Comparison of ENCODE assay signal across 8 cellular contexts in the genomic region with DNA sequence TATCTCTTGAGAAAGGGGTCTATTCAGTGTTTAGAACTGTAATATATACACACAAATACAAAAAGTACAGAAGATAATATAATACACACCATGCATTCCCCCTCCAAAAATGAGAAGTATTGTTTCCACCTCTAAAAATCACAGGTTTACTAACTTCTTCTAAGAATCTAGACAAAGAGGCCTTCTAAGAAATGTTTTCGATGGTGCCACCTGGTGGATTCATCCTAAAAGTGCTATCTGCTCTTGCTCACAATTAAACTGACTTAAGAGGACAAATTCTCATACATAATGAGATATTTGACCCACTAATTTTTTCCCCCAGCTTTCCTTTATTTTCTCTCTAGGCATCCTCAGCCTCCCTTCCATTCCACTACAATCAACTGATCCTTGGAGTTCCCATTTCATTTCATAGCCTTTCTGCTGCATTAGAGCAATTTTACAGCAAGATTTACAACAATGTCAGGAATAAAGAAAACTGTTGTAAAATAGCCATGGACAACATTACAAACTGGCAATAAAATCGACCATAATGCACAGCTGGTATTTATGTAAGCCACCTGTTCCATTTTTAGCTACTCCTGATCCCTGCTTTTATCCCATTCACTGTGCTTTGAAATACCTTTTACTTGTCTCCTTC.
A peak's percentile ranks its signal among the peaks of the same experiment; 100 is the strongest.
DNase-seq lines count a peak whose midpoint lies in the region; ATAC-seq and TF ChIP-seq lines count a peak whose summit lies in the region.

No MANE protein-coding gene starts in this region.

- TF ChIP-seq CTCF in VCaP (conservative IDR thresholded peaks at IDR 0.05) (peak; percentile 89), fibroblast of the aortic adventitia (IDR thresholded peaks at IDR 0.05; ENCODE audit: insufficient read depth, low read length) (peak; percentile 69)

- H3K4me1 Mint-ChIP-seq in activated T-helper 2 cell treated with anti-CD3 and anti-CD28 coated beads, Interferon-gamma antibody, Interleukin-2, Interleukin-4, amounts not matched to agents 10 μg/mL and 5 μg/mL and 100 μg/mL, durations not matched to agents 14 hours and 24 hours and 36 hours (ENCODE audit: low read depth): no peaks in the 10 kb centered on the region

- no peak overlapping the region for H3K4me3 Mint-ChIP-seq in activated T-helper 2 cell treated with anti-CD3 and anti-CD28 coated beads, Interferon-gamma antibody, Interleukin-2, Interleukin-4, amounts not matched to agents 10 μg/mL and 5 μg/mL and 100 μg/mL, durations not matched to agents 14 hours and 24 hours and 36 hours (ENCODE audit: low read depth)

- no peaks in the 10 kb centered on the region for H3K9me3 Mint-ChIP-seq in activated T-helper 2 cell treated with anti-CD3 and anti-CD28 coated beads, Interferon-gamma antibody, Interleukin-2, Interleukin-4, amounts not matched to agents 10 μg/mL and 5 μg/mL and 100 μg/mL, durations not matched to agents 14 hours and 24 hours and 36 hours

- DNase-seq in AG08396 (ENCODE audit: low spot score) (peak; percentile 53), GM04504 (ENCODE audit: low read depth) (peak; percentile 45), NCI-H146 treated with DMSO at 0.1 percent for 48 hours (lab: John Stamatoyannopoulos, UW; ENCODE audit: unreplicated experiment) (peak; percentile 33), fibroblast of the aortic adventitia (ENCODE audit: low read depth) (peak; percentile 90), pons (ENCODE audit: low spot score) (peak; percentile 73)
- DNase-seq in activated T-helper 2 cell treated with anti-CD3 and anti-CD28 coated beads, Interferon-gamma antibody, Interleukin-2, Interleukin-4, amounts not matched to agents 10 μg/mL and 5 μg/mL and 100 μg/mL, durations not matched to agents 14 hours and 24 hours and 36 hours (ENCODE audit: low spot score): no peak

- no peak overlapping the region for H3K27ac Mint-ChIP-seq in activated T-helper 2 cell treated with anti-CD3 and anti-CD28 coated beads, Interferon-gamma antibody, Interleukin-2, Interleukin-4, amounts not matched to agents 10 μg/mL and 5 μg/mL and 100 μg/mL, durations not matched to agents 14 hours and 24 hours and 36 hours

- H3K36me3 Mint-ChIP-seq in activated T-helper 2 cell treated with anti-CD3 and anti-CD28 coated beads, Interferon-gamma antibody, Interleukin-2, Interleukin-4, amounts not matched to agents 10 μg/mL and 5 μg/mL and 100 μg/mL, durations not matched to agents 14 hours and 24 hours and 36 hours (ENCODE audit: low read depth): no peaks in the 10 kb centered on the region

- intact Hi-C loops in activated T-helper 2 cell treated with anti-CD3 and anti-CD28 coated beads, Interferon-gamma antibody, Interleukin-2, Interleukin-4, amounts not matched to agents 10 μg/mL and 5 μg/mL and 100 μg/mL, durations not matched to agents 14 hours and 24 hours and 36 hours (cut with micrococcal nuclease): loop anchor here (1.0 kb wide), 1 partner anchor 176 kb away; no protein-coding TSS in a partner anchor

- H3K27ac ChIP-seq in VCaP: no peak overlapping the region

- no peak overlapping the region for H3K4me3 ChIP-seq in fibroblast of the aortic adventitia (ENCODE audit: low read depth, low read length)

- ATAC-seq in GM19035 (IDR thresholded peaks at IDR 0.05; ENCODE audit: unreplicated experiment): no peak

- H3K27me3 Mint-ChIP-seq in activated T-helper 2 cell treated with anti-CD3 and anti-CD28 coated beads, Interferon-gamma antibody, Interleukin-2, Interleukin-4, amounts not matched to agents 10 μg/mL and 5 μg/mL and 100 μg/mL, durations not matched to agents 14 hours and 24 hours and 36 hours (ENCODE audit: low read depth): no peaks in the 10 kb centered on the region
